ENCODE assay signal across 8 cellular contexts in genomic region chr20:18287915-18288747, GRCh38. TPM values are rescaled to one million over a fixed set of nuclear protein-coding genes. Genes with fewer than 3 reads are reported as not detected.
DNase-seq lines count a peak whose midpoint lies in the region; ATAC-seq, FAIRE-seq and TF ChIP-seq lines count a peak whose summit lies in the region.

Gene ZNF133 (plus strand): TSS chr20:18288527. CDS start chr20:18305687, 17,160 bp downstream.

- H3K36me3 ChIP-seq in WERI-Rb-1 (peaks cover 2% of the 10 kb centered on the region), bronchial epithelial cell (ENCODE audit: control insufficient read depth, insufficient read depth, low read length) (peaks cover 6% of the 10 kb centered on the region), small intestine (ENCODE audit: control insufficient read depth in 2 of 2, insufficient read depth in 2 of 2, low read length in 2 of 2) (peaks cover 0 to 2% of the 10 kb centered on the region in 2 donors)

- 0 out of 2 replicates have a peak, but pooled peaks have one; percentile 15 for TF ChIP-seq CTCF in WERI-Rb-1 (IDR thresholded peaks at IDR 0.05; ENCODE audit: low read depth, low read length)
- TF ChIP-seq CTCF in bronchial epithelial cell (IDR thresholded peaks at IDR 0.05; ENCODE audit: insufficient read depth, low read length, severe bottlenecking), result no peak

- FAIRE-seq in bronchial epithelial cell (lab: Jason Lieb, UNC) (no peak), small intestine (lab: Jason Lieb, UNC) (no peak)

- peak; percentile 98 for ATAC-seq in GM18907 (IDR thresholded peaks at IDR 0.05; ENCODE audit: unreplicated experiment)
- peak; percentile 94 for ATAC-seq in HG03139 (IDR thresholded peaks at IDR 0.05; ENCODE audit: unreplicated experiment)

- WGBS in small intestine, 3 donors, result 0% methylated on average over 59 to 63 of the region's 63 CpGs

- H3K9me3 ChIP-seq in WERI-Rb-1 (ENCODE audit: severe bottlenecking), result peaks cover 3% of the 10 kb centered on the region
- no peaks in the 10 kb centered on the region for H3K9me3 ChIP-seq in small intestine (ENCODE audit: control insufficient read depth, low read depth)

- H3K4me3 ChIP-seq in WERI-Rb-1 (ENCODE audit: low read depth, low read length), result peak within 1 kb of the TSS; percentile 80
- H3K4me3 ChIP-seq in bronchial epithelial cell (ENCODE audit: low read depth, low read length), result peak within 1 kb of the TSS; percentile 95
- peak within 1 kb of the TSS; percentile 67 to 83 for H3K4me3 ChIP-seq in small intestine (ENCODE audit: low read depth in 1 of 2, low read length in 2 of 2)

- peaks cover 0 to 6% of the 10 kb centered on the region in 2 donors for H3K4me1 ChIP-seq in small intestine (ENCODE audit: control insufficient read depth in 2 of 2, insufficient read depth in 1 of 2, low read depth in 1 of 2, low read length in 1 of 2)

- peak within 1 kb of the TSS; percentile 93 for H3K27ac ChIP-seq in WERI-Rb-1
- peak within 1 kb of the TSS; percentile 68 to 99 for H3K27ac ChIP-seq in small intestine (ENCODE audit: low read depth in 1 of 2, low read length in 1 of 2)

- DNase-seq in AG08396 (ENCODE audit: low spot score) (peak; percentile 92), NCI-H2196 treated with DMSO at 0.1 percent for 48 hours (lab: John Stamatoyannopoulos, UW; ENCODE audit: unreplicated experiment) (peak; percentile 84), WERI-Rb-1 (peak; percentile 95), bronchial epithelial cell (ENCODE audit: low read depth) (peak; percentile 87), iPS-NIHi11 (ENCODE audit: low spot score) (peak; percentile 97), small intestine (peak; percentile 97)

- H3K27me3 ChIP-seq in WERI-Rb-1 (ENCODE audit: insufficient read depth, low read depth, severe bottlenecking), result no peaks in the 10 kb centered on the region
- no peaks in the 10 kb centered on the region for H3K27me3 ChIP-seq in bronchial epithelial cell (ENCODE audit: control insufficient read depth, insufficient read depth, low read length)
- peaks cover 0 to 5% of the 10 kb centered on the region in 2 donors for H3K27me3 ChIP-seq in small intestine (ENCODE audit: control insufficient read depth in 2 of 2, insufficient read depth in 2 of 2, low read length in 2 of 2)

RNA-seq across cellular contexts. Expression of gene ZNF133, which starts in this region (rescaled TPM):
- 30.8 and 33.3 TPM in 2 replicates for total RNA-seq in bronchial epithelial cell
- 10 to 100 TPM in 1 of 3 donors, 1 to 10 TPM in 2; 7.5 to 13.9 (median 7.8) TPM for polyA plus RNA-seq in small intestine

Comparison
In these comparisons a context has a peak if more than half of its experiments do, and no peak if none do; other contexts are left out.
1. Peak in every context shown above with its lines: DNase-seq, ATAC-seq, H3K4me3 ChIP-seq and H3K27ac ChIP-seq.